Comparison of ENCODE assay signal across 8 cellular contexts in the genomic region with DNA sequence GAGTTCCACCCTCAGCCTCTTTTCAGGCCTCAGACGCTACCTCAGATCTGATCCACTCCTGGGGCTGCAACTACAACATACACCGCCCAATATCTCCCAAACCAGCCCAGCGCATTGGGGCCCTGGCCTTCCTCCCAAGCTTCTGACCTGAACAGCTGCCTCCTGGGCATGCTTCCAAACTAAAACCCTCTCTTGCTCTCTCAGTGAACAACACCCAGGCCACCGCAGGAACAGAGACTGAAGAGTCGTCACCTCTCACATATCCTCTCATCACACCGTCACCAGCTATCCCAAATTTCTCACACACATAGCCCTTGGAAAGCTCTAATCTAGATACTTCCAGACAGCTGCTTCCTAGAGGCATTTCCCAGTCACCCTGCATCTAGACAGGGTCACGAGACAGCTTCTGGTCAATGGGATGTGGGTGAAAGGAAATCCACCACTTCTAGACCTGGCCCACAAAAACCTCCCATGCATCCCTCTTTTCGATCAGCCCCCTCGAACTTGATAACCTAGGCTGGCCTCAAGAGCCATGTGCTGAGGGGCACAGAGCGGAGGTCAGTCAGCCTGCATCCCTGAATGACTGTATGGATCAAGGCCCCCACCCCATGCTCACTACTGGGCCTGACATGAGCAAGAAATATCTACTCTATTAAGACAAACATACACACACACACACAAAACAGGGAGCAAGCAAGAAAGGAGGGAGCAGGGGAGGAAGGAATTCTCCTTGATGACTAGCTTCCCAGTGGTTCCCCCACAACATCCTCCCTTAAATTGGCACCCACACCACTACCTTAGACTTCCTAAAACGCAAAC. TPM values are rescaled to one million over a fixed set of nuclear protein-coding genes. Genes with fewer than 3 reads are reported as not detected.
DNase-seq lines count a peak whose midpoint lies in the region; ATAC-seq and TF ChIP-seq lines count a peak whose summit lies in the region.

No MANE protein-coding gene starts in this region.

- peak overlapping the region; percentile 78 to 80 for H3K27ac Mint-ChIP-seq in natural killer cell

- peak overlapping the region; percentile 86 for H3K4me3 Mint-ChIP-seq in natural killer cell

- H3K9ac ChIP-seq in colonic mucosa (ENCODE audit: low read depth in 2 of 2, low read length in 2 of 2), result peak overlapping the region in 1 of 2 donors; percentile 57

- intact Hi-C loops in colonic mucosa (cut with DNase I), result no loop called here
- intact Hi-C loops in natural killer cell (cut with micrococcal nuclease), result no loop called here

- H3K27me3 Mint-ChIP-seq in natural killer cell (ENCODE audit: low read depth in 2 of 2), result no peaks in the 10 kb centered on the region

- H3K27ac ChIP-seq in colonic mucosa, result peak overlapping the region; percentile 89

- no peaks in the 10 kb centered on the region for H3K27me3 ChIP-seq in colonic mucosa

- peaks cover under 1% of the 10 kb centered on the region for H3K36me3 Mint-ChIP-seq in natural killer cell

- DNase-seq in COR-L47 (lab: John Stamatoyannopoulos, UW) (peak; percentile 4), NCI-H2196 (lab: John Stamatoyannopoulos, UW; ENCODE audit: unreplicated experiment) (peak; percentile 81), colonic mucosa (peak; percentile 53), natural killer cell (no peak), NCI-H1417 treated with DMSO at 0.1 percent for 48 hours (lab: John Stamatoyannopoulos, UW) (no peak)

- peak overlapping the region; percentile 69 for H3K4me3 ChIP-seq in colonic mucosa

- peaks cover 11% of the 10 kb centered on the region for H3K4me1 ChIP-seq in colonic mucosa

- no peaks in the 10 kb centered on the region for H3K9me3 ChIP-seq in colonic mucosa

- peaks cover 32 to 52% of the 10 kb centered on the region in 2 donors for H3K4me1 Mint-ChIP-seq in natural killer cell

- TF ChIP-seq CTCF in colonic mucosa (IDR thresholded peaks at IDR 0.05) (no peak), natural killer cell (IDR thresholded peaks at IDR 0.05) (no peak)

- ATAC-seq in natural killer cell, result no peak
- ATAC-seq in GM19463 (IDR thresholded peaks at IDR 0.05; ENCODE audit: unreplicated experiment), result no peak
- ATAC-seq in HG03457 (IDR thresholded peaks at IDR 0.05; ENCODE audit: unreplicated experiment), result no peak
- no peak for ATAC-seq in GM18907 (IDR thresholded peaks at IDR 0.05; ENCODE audit: unreplicated experiment)

- peaks cover 0 to 3% of the 10 kb centered on the region in 2 donors for H3K9me3 Mint-ChIP-seq in natural killer cell

- H3K36me3 ChIP-seq in colonic mucosa, result no peaks in the 10 kb centered on the region

RNA-seq across cellular contexts. Expression of a gene that starts 1.8 kb away (rescaled TPM):
- total RNA-seq in colonic mucosa, result 10 to 100 TPM; 33.9 to 39.2 TPM
- total RNA-seq in natural killer cell, result 100 to 1,000 TPM; 116 to 151 (median 130) TPM

Comparison
In these comparisons a context has a peak if more than half of its experiments do, and no peak if none do; other contexts are left out.
1. DNase-seq: peak in COR-L47 (single experiment), NCI-H2196 (single experiment) and colonic mucosa (single experiment); none in natural killer cell (single experiment) and NCI-H1417 treated with DMSO at 0.1 percent for 48 hours (single experiment).